In genomic region chr13:78625384-78625783, GRCh38 we compare ENCODE assay signal across 28 cellular contexts. TPM values are rescaled to one million over a fixed set of nuclear protein-coding genes. Genes with fewer than 3 reads are reported as not detected.
"Had no signal": no experiment of that assay in that cellular context is flagged by ENCODE, and none has a peak within 500 bp of the region (broad histone marks: within the 10 kb centered on the region; RNA-seq: fewer than 3 reads in every experiment).

No MANE protein-coding gene starts in this region.

- H3K27ac ChIP-seq: ascending aorta, body of pancreas, SJSA1, WERI-Rb-1 had no signal

- H3K4me1 ChIP-seq: ascending aorta, body of pancreas, SJSA1 had no signal

- H3K27me3 ChIP-seq: ascending aorta, body of pancreas, SJSA1 had no signal

- ATAC-seq: activated CD4-positive, CD25-positive, alpha-beta regulatory T cell treated with anti-CD3 and anti-CD28 coated beads, Interleukin-2, amount 50 U/mL, for 24 hours; activated CD8-positive, alpha-beta memory T cell treated with anti-CD3 and anti-CD28 coated beads, Interleukin-2, amount 10 ng/mL, durations not matched to agents 7 days and 5 days; activated naive CD4-positive, alpha-beta T cell treated with anti-CD3 and anti-CD28 coated beads, Interleukin-2, amount 50 U/mL, for 72 hours; activated naive CD8-positive, alpha-beta T cell treated with anti-CD3 and anti-CD28 coated beads, Interleukin-2, amount 50 U/mL, for 24 hours; body of pancreas; PC-3; SK-N-SH treated with all-trans-retinoic acid at 6 μM for 48 hours had no signal

- DNase-seq: activated CD4-positive, alpha-beta T cell treated with anti-CD3 and anti-CD28 coated beads for 4 hours; activated CD4-positive, alpha-beta T cell treated with anti-CD3 and anti-CD28 coated beads, Interleukin-2, amount 50 U/mL, for 48 hours; activated CD8-positive, alpha-beta memory T cell treated with anti-CD3 and anti-CD28 coated beads, Interleukin-2, amount 10 ng/mL, durations not matched to agents 7 days and 5 days; activated effector memory CD4-positive, alpha-beta T cell treated with anti-CD3 and anti-CD28 coated beads, Interleukin-2, amount 50 U/mL, for 16 hours; activated naive CD4-positive, alpha-beta T cell treated with Interleukin-2 at 50 U/mL for 16 hours; activated naive CD8-positive, alpha-beta T cell treated with anti-CD3 and anti-CD28 coated beads, Interleukin-2, amount 50 U/mL, for 24 hours; activated T-cell treated with anti-CD3 and anti-CD28 coated beads, Interleukin-2, amount 50 U/mL, for 24 hours; amniotic stem cell; body of pancreas; central memory CD4-positive, alpha-beta T cell; Karpas-422; MM.1S; NCI-H1105; NCI-H1694; NCI-H2029; NCI-H2107; NCI-H2171 treated with DMSO at 0.1 percent for 48 hours; NCI-H510A treated with DMSO at 0.1 percent for 48 hours; PC-3; SHP77; SW 1271; WERI-Rb-1 had no signal

- H3K9me3 ChIP-seq: ascending aorta, body of pancreas, SJSA1 had no signal

- H3K4me3 ChIP-seq: ascending aorta, body of pancreas, SJSA1 had no signal

RNA-seq across cellular contexts. Expression of gene POU4F1, which starts 22.0 kb away (rescaled TPM):
- total RNA-seq: ascending aorta, body of pancreas, bronchial epithelial cell, PC-3, SJSA1 had no signal
